In genomic region chr1:202590119-202590518, GRCh38 we compare ENCODE assay signal across 14 cellular contexts.
DNase-seq lines count a peak whose midpoint lies in the region; ATAC-seq and TF ChIP-seq lines count a peak whose summit lies in the region.
"Had no signal": no experiment of that assay in that cellular context is flagged by ENCODE, and none has a peak within 500 bp of the region (broad histone marks: within the 10 kb centered on the region; RNA-seq: fewer than 3 reads in every experiment).

No MANE protein-coding gene starts in this region.

- no peak overlapping the region for H3K4me2 ChIP-seq in osteoblast (ENCODE audit: insufficient read depth, low read length)

- H3K4me3 ChIP-seq in esophagus muscularis mucosa: no peak overlapping the region
- H3K4me3 ChIP-seq in osteoblast (ENCODE audit: insufficient read depth, low read length): no peak overlapping the region
- H3K4me3 ChIP-seq in upper lobe of left lung: no peak overlapping the region
- H3K4me3 ChIP-seq: suprapubic skin had no signal

- H3K79me2 ChIP-seq in osteoblast (ENCODE audit: insufficient read depth, low read length): no peaks in the 10 kb centered on the region

- intact Hi-C loops in esophagus muscularis mucosa (cut with DNase I): no loop called here

- H2AFZ ChIP-seq in osteoblast (ENCODE audit: low read length): no peak overlapping the region

- TF ChIP-seq CTCF in RWPE1 (conservative IDR thresholded peaks at IDR 0.05; ENCODE audit: low read depth) (no peak), esophagus muscularis mucosa (IDR thresholded peaks at IDR 0.05) (no peak), osteoblast (IDR thresholded peaks at IDR 0.05; ENCODE audit: extremely low read depth, low read depth, low read length) (no peak), upper lobe of left lung (IDR thresholded peaks at IDR 0.05) (no peak)

- ATAC-seq in upper lobe of left lung (ENCODE audit: low FRiP score in 2 of 2) (no peak), HG02981 (IDR thresholded peaks at IDR 0.05; ENCODE audit: unreplicated experiment) (no peak), GM21825 (IDR thresholded peaks at IDR 0.05; ENCODE audit: unreplicated experiment) (no peak)
- ATAC-seq: activated CD8-positive, alpha-beta T cell treated with anti-CD3 and anti-CD28 coated beads for 36 hours had no signal

- no peaks in the 10 kb centered on the region for H4K20me1 ChIP-seq in osteoblast (ENCODE audit: insufficient read depth, low read length)

- 89% methylated on average over 3 of the region's 4 CpGs for WGBS in esophagus muscularis mucosa
- WGBS in upper lobe of left lung, 2 donors: 95 to 96% methylated on average over 3 to 4 of the region's 4 CpGs

- POLR2A ChIA-PET in RWPE1 (lab: Yijun Ruan, JAX; ENCODE audit: low non-redundant PET): no interaction called here

- CTCF ChIA-PET in RWPE1 (lab: Yijun Ruan, JAX): interaction anchor here (2.7 kb wide), 1 partner anchor 10 kb away, joined by 16 read pairs; no protein-coding TSS in a partner anchor

- no peaks in the 10 kb centered on the region for H3K9me3 ChIP-seq in esophagus muscularis mucosa
- no peaks in the 10 kb centered on the region for H3K9me3 ChIP-seq in osteoblast (ENCODE audit: low read depth, low read length)
- H3K9me3 ChIP-seq in upper lobe of left lung: no peaks in the 10 kb centered on the region
- H3K9me3 ChIP-seq: neutrophil, suprapubic skin had no signal

- peak overlapping the region; percentile 85 for H3K27ac ChIP-seq in RWPE1
- H3K27ac ChIP-seq in esophagus muscularis mucosa (replicated peaks in 1 of 4): peak overlapping the region; percentile 83 to 86 (median 84)
- H3K27ac ChIP-seq in osteoblast (ENCODE audit: low read depth, low read length): peak overlapping the region; percentile 86
- H3K27ac ChIP-seq in upper lobe of left lung: peak overlapping the region; percentile 26 to 85 (median 55)
- H3K27ac ChIP-seq: neutrophil had no signal

- H3K27me3 ChIP-seq in esophagus muscularis mucosa (peaks cover 0 to 4% (median 0%) of the 10 kb centered on the region in 4 donors), osteoblast (ENCODE audit: insufficient read depth, low read length) (no peaks in the 10 kb centered on the region), upper lobe of left lung (no peaks in the 10 kb centered on the region)
- H3K27me3 ChIP-seq: neutrophil, suprapubic skin had no signal

- no peak for TF ChIP-seq POLR2A in esophagus muscularis mucosa (IDR thresholded peaks at IDR 0.05; ENCODE audit: low read depth)
- no peak for TF ChIP-seq POLR2A in upper lobe of left lung (IDR thresholded peaks at IDR 0.05)

- H3K4me1 ChIP-seq in esophagus muscularis mucosa (peaks cover 71 to 84% (median 81%) of the 10 kb centered on the region in 4 donors), osteoblast (ENCODE audit: insufficient read depth, low read length) (peaks cover 55% of the 10 kb centered on the region), upper lobe of left lung (peaks cover 23 to 47% (median 34%) of the 10 kb centered on the region in 4 donors)

- no peak for TF ChIP-seq EP300 in esophagus muscularis mucosa (IDR thresholded peaks at IDR 0.05)
- TF ChIP-seq EP300 in upper lobe of left lung (IDR thresholded peaks at IDR 0.05): no peak

- no peak for DNase-seq in RWPE1 (ENCODE audit: low spot score)
- DNase-seq in esophagus muscularis mucosa (ENCODE audit: extremely low spot score): no peak
- DNase-seq in osteoblast (ENCODE audit: insufficient read length, low spot score, missing footprints): peak; percentile 65
- DNase-seq in upper lobe of left lung: no peak
- no peak for DNase-seq in NCI-H1105 (lab: John Stamatoyannopoulos, UW)
- DNase-seq in HuH-7.5 (ENCODE audit: low spot score): no peak
- DNase-seq: activated CD8-positive, alpha-beta T cell treated with anti-CD3 and anti-CD28 coated beads for 36 hours; CD4-positive, alpha-beta T cell; EL; stimulated activated CD4-positive, alpha-beta T cell treated with anti-CD3 and anti-CD28 coated beads, Interleukin-12 subunit alpha, Interleukin-12 subunit beta, amount 100 ng/mL, for 4 hours had no signal

- H3K36me3 ChIP-seq in esophagus muscularis mucosa: peaks cover 0 to 15% (median 6%) of the 10 kb centered on the region in 4 donors
- no peaks in the 10 kb centered on the region for H3K36me3 ChIP-seq in osteoblast (ENCODE audit: insufficient read depth, low read length)
- peaks cover 0 to 3% (median 0%) of the 10 kb centered on the region in 4 donors for H3K36me3 ChIP-seq in upper lobe of left lung
